Comparison of ENCODE assay signal across 25 cellular contexts in genomic region chr10:4763513-4763912, GRCh38.
DNase-seq lines count a peak whose midpoint lies in the region; ATAC-seq, FAIRE-seq and TF ChIP-seq lines count a peak whose summit lies in the region.
"Had no signal": no experiment of that assay in that cellular context is flagged by ENCODE, and none has a peak within 500 bp of the region (broad histone marks: within the 10 kb centered on the region; RNA-seq: fewer than 3 reads in every experiment).

No MANE protein-coding gene starts in this region.

- peak overlapping the region; percentile 73 for H3K4me3 Mint-ChIP-seq in Calu3 (ENCODE audit: low read depth, unreplicated experiment)
- no peak overlapping the region for H3K4me3 Mint-ChIP-seq in activated naive CD8-positive, alpha-beta T cell treated with anti-CD3 and anti-CD28 coated beads, Interleukin-2, amount 50 U/mL, for 24 hours
- H3K4me3 Mint-ChIP-seq: activated naive CD4-positive, alpha-beta T cell treated with anti-CD3 and anti-CD28 coated beads, Interleukin-2, amount 10 ng/mL, durations not matched to agents 7 days and 5 days; activated T-cell treated with anti-CD3 and anti-CD28 coated beads, Interleukin-2, amount 50 U/mL, for 4 hours; CD4-positive, CD25-positive, alpha-beta regulatory T cell; immature natural killer cell had no signal

- H3K27me3 ChIP-seq in PC-3 (ENCODE audit: low read length): no peaks in the 10 kb centered on the region
- no peaks in the 10 kb centered on the region for H3K27me3 ChIP-seq in endothelial cell of umbilical vein (ENCODE audit: control insufficient read depth in 2 of 2, insufficient read depth in 2 of 2, low read length in 2 of 2)
- no peaks in the 10 kb centered on the region for H3K27me3 ChIP-seq in psoas muscle (ENCODE audit: insufficient read depth in 3 of 3, low read length in 2 of 3)
- H3K27me3 ChIP-seq: neutrophil had no signal

- TF ChIP-seq CTCF in Calu3 (IDR thresholded peaks at IDR 0.05; ENCODE audit: unreplicated experiment) (no peak), PC-3 (conservative IDR thresholded peaks at IDR 0.05; ENCODE audit: low read depth, low read length) (no peak), endothelial cell of umbilical vein (IDR thresholded peaks at IDR 0.05; ENCODE audit: extremely low read depth in 1 of 2, insufficient read depth in 1 of 2, low read depth in 1 of 2, low read length in 2 of 2) (no peak), psoas muscle (IDR thresholded peaks at IDR 0.05) (no peak)

- H3K9me3 ChIP-seq in PC-3 (ENCODE audit: low read length): no peaks in the 10 kb centered on the region
- no peaks in the 10 kb centered on the region for H3K9me3 ChIP-seq in endothelial cell of umbilical vein (replicated peaks; ENCODE audit: control insufficient read depth, insufficient read depth, low read length)
- no peaks in the 10 kb centered on the region for H3K9me3 ChIP-seq in psoas muscle
- H3K9me3 ChIP-seq: neutrophil had no signal

- POLR2A ChIA-PET in PC-3 (lab: Charles Lee; ENCODE audit: unreplicated experiment): interaction anchor here (0.6 to 1.7 kb wide), 6 partner anchors 38 to 979 kb away, joined by 3 to 9 read pairs (median 8); partner anchors contain the start of gene KLF6
- POLR2A ChIA-PET in endothelial cell of umbilical vein (lab: Charles Lee): interaction anchor here (0.7 to 1.3 kb wide), 2 partner anchors 59 to 81 kb away, joined by 3 read pairs; no protein-coding TSS in a partner anchor

- H3K79me2 ChIP-seq in PC-3 (ENCODE audit: low read length) (peaks cover 54% of the 10 kb centered on the region), endothelial cell of umbilical vein (ENCODE audit: control insufficient read depth, insufficient read depth, low read length) (no peaks in the 10 kb centered on the region)

- no peak for DNase-seq in Calu3
- DNase-seq in PC-3: no peak
- no peak for DNase-seq in endothelial cell of umbilical vein (ENCODE audit: low read depth, low spot score)
- DNase-seq in psoas muscle: no peak
- no peak for DNase-seq in activated naive CD8-positive, alpha-beta T cell treated with anti-CD3 and anti-CD28 coated beads, Interleukin-2, amount 50 U/mL, for 24 hours
- DNase-seq in stimulated activated CD8-positive, alpha-beta memory T cell treated with anti-CD3 and anti-CD28 coated beads, Interleukin-4, amount 100 ng/mL, for 48 hours: no peak
- DNase-seq in foreskin melanocyte: no peak
- DNase-seq: activated CD4-positive, CD25-positive, alpha-beta regulatory T cell treated with anti-CD3 and anti-CD28 coated beads, Interleukin-2, amount 50 U/mL, for 72 hours; activated CD8-positive, alpha-beta memory T cell treated with anti-CD3 and anti-CD28 coated beads for 24 hours; activated naive CD4-positive, alpha-beta T cell treated with anti-CD3 and anti-CD28 coated beads, Interleukin-2, amount 10 ng/mL, durations not matched to agents 7 days and 5 days; activated T-cell treated with anti-CD3 and anti-CD28 coated beads, Interleukin-2, amount 50 U/mL, for 4 hours; CD4-positive, CD25-positive, alpha-beta regulatory T cell; DMS153; GDM1; immature natural killer cell; left ventricle myocardium superior; NCI-H1092 treated with DMSO at 0.1 percent for 48 hours; NCI-H510A; NK-92 treated with Interleukin-12 subunit alpha and Interleukin-12 subunit beta, amount 100 ng/mL, for 24 hours; T1000 had no signal

- TF ChIP-seq POLR2A in endothelial cell of umbilical vein (IDR thresholded peaks at IDR 0.05; ENCODE audit: low read depth, low read length): no peak

- H3K9ac ChIP-seq in PC-3 (ENCODE audit: low read length) (peak overlapping the region; percentile 95), endothelial cell of umbilical vein (replicated peaks; ENCODE audit: extremely low read depth, insufficient read depth, low read length) (peak overlapping the region; percentile 32)

- no peak for FAIRE-seq in endothelial cell of umbilical vein (lab: Jason Lieb, UNC)
- FAIRE-seq: GM19239, H54, urothelium cell line had no signal

- CTCF ChIA-PET in Calu3 (lab: Charles Lee) (interaction anchor here (0.6 to 3.0 kb wide), 8 partner anchors 30 to 985 kb away, joined by 3 to 15 read pairs (median 4); no protein-coding TSS in a partner anchor), PC-3 (lab: Charles Lee) (interaction anchor here (0.6 to 1.7 kb wide), 5 partner anchors 12 to 107 kb away, joined by 3 to 4 read pairs (median 3); no protein-coding TSS in a partner anchor), endothelial cell of umbilical vein (lab: Charles Lee) (interaction anchor here (0.7 to 3.3 kb wide), 10 partner anchors 37 to 1566 kb away, joined by 3 to 14 read pairs (median 5); no protein-coding TSS in a partner anchor)

- no peaks in the 10 kb centered on the region for H3K9me3 Mint-ChIP-seq in Calu3 (ENCODE audit: low read depth, unreplicated experiment)
- H3K9me3 Mint-ChIP-seq in activated naive CD8-positive, alpha-beta T cell treated with anti-CD3 and anti-CD28 coated beads, Interleukin-2, amount 50 U/mL, for 24 hours: no peaks in the 10 kb centered on the region
- H3K9me3 Mint-ChIP-seq: activated naive CD4-positive, alpha-beta T cell treated with anti-CD3 and anti-CD28 coated beads, Interleukin-2, amount 10 ng/mL, durations not matched to agents 7 days and 5 days; activated T-cell treated with anti-CD3 and anti-CD28 coated beads, Interleukin-2, amount 50 U/mL, for 4 hours; immature natural killer cell had no signal

- peak overlapping the region; percentile 94 for H3K27ac Mint-ChIP-seq in Calu3 (ENCODE audit: unreplicated experiment)
- H3K27ac Mint-ChIP-seq in activated naive CD8-positive, alpha-beta T cell treated with anti-CD3 and anti-CD28 coated beads, Interleukin-2, amount 50 U/mL, for 24 hours: no peak overlapping the region
- H3K27ac Mint-ChIP-seq: activated naive CD4-positive, alpha-beta T cell treated with anti-CD3 and anti-CD28 coated beads, Interleukin-2, amount 10 ng/mL, durations not matched to agents 7 days and 5 days; immature natural killer cell had no signal

- dilution Hi-C loops in endothelial cell of umbilical vein (cut with MboI; ENCODE audit: extremely low pct_ligation_motif_present, low sequenced_read_pairs): no loop called here

- intact Hi-C loops in Calu3 (cut with micrococcal nuclease; ENCODE audit: unreplicated experiment): loop anchor here (2.0 to 10.0 kb wide), 4 partner anchors 31 to 959 kb away; no protein-coding TSS in a partner anchor
- intact Hi-C loops in PC-3 (cut with micrococcal nuclease): loop anchor here (10.0 kb wide), 1 partner anchor 219 kb away; no protein-coding TSS in a partner anchor
- intact Hi-C loops in endothelial cell of umbilical vein (cut with micrococcal nuclease): no loop called here
- intact Hi-C loops in psoas muscle (cut with DNase I): loop anchor here in 1 of 2 donors (10.0 kb wide), 2 partner anchors 419 to 979 kb away; partner anchors contain the start of gene KLF6

- no peaks in the 10 kb centered on the region for H3K9me1 ChIP-seq in endothelial cell of umbilical vein (replicated peaks; ENCODE audit: control insufficient read depth, extremely low read depth, insufficient read depth, low read length)

- H3K36me3 Mint-ChIP-seq in Calu3 (ENCODE audit: insufficient read depth, unreplicated experiment): peaks cover 37% of the 10 kb centered on the region
- no peaks in the 10 kb centered on the region for H3K36me3 Mint-ChIP-seq in activated naive CD8-positive, alpha-beta T cell treated with anti-CD3 and anti-CD28 coated beads, Interleukin-2, amount 50 U/mL, for 24 hours (ENCODE audit: low read depth)
- H3K36me3 Mint-ChIP-seq: activated naive CD4-positive, alpha-beta T cell treated with anti-CD3 and anti-CD28 coated beads, Interleukin-2, amount 10 ng/mL, durations not matched to agents 7 days and 5 days; CD4-positive, CD25-positive, alpha-beta regulatory T cell; immature natural killer cell had no signal

- H3K4me3 ChIP-seq in PC-3 (ENCODE audit: low read length) (peak overlapping the region; percentile 67), endothelial cell of umbilical vein (replicated peaks in 1 of 3; ENCODE audit: insufficient read depth in 1 of 3, low read depth in 1 of 3, low read length in 3 of 3) (no peak overlapping the region), psoas muscle (no peak overlapping the region)

- H3K27ac ChIP-seq in PC-3 (ENCODE audit: low read length): peak overlapping the region; percentile 99
- H3K27ac ChIP-seq in endothelial cell of umbilical vein (ENCODE audit: insufficient read depth, low read depth, low read length): peak overlapping the region; percentile 70
- peak overlapping the region; percentile 32 for H3K27ac ChIP-seq in psoas muscle
- H3K27ac ChIP-seq: neutrophil had no signal

- BruUV-seq in Calu3 (replicated peaks; lab: Mats Ljungman, UMichigan) (TSS peak; percentile 45), PC-3 (replicated peaks; lab: Mats Ljungman, UMichigan) (TSS peak; percentile 36), endothelial cell of umbilical vein (replicated peaks; lab: Mats Ljungman, UMichigan) (TSS peak; percentile 56)

- H3K4me2 ChIP-seq in PC-3 (ENCODE audit: low read length) (peak overlapping the region; percentile 90), endothelial cell of umbilical vein (ENCODE audit: insufficient read depth, low read length) (peak overlapping the region; percentile 32)

- H2AFZ ChIP-seq in PC-3 (ENCODE audit: low read length) (no peak overlapping the region), endothelial cell of umbilical vein (ENCODE audit: low read depth, low read length) (peak overlapping the region; percentile 37)

- H4K20me1 ChIP-seq in PC-3 (ENCODE audit: low read length): no peaks in the 10 kb centered on the region
- no peaks in the 10 kb centered on the region for H4K20me1 ChIP-seq in endothelial cell of umbilical vein (replicated peaks; ENCODE audit: control insufficient read depth, extremely low read depth, insufficient read depth, low read length)

- peaks cover 6% of the 10 kb centered on the region; the same call in 1 of the 2 replicates for H3K36me3 ChIP-seq in PC-3 (ENCODE audit: low read depth, low read length)
- peaks cover 0 to 5% of the 10 kb centered on the region in 2 experiments for H3K36me3 ChIP-seq in endothelial cell of umbilical vein (ENCODE audit: control insufficient read depth in 2 of 2, extremely low read depth in 1 of 2, insufficient read depth in 2 of 2, low read length in 2 of 2)
- H3K36me3 ChIP-seq in psoas muscle (ENCODE audit: insufficient read depth in 1 of 2, low read depth in 1 of 2): no peaks in the 10 kb centered on the region
- H3K36me3 ChIP-seq: neutrophil had no signal

- H3F3A ChIP-seq in PC-3 (ENCODE audit: low read length, unreplicated experiment): no peaks in the 10 kb centered on the region

- H3K27me3 Mint-ChIP-seq in Calu3 (ENCODE audit: unreplicated experiment): no peaks in the 10 kb centered on the region
- H3K27me3 Mint-ChIP-seq in activated naive CD8-positive, alpha-beta T cell treated with anti-CD3 and anti-CD28 coated beads, Interleukin-2, amount 50 U/mL, for 24 hours: peaks cover 32% of the 10 kb centered on the region

- peaks cover 64% of the 10 kb centered on the region for H3K4me1 Mint-ChIP-seq in Calu3 (ENCODE audit: low read depth, unreplicated experiment)
- peaks cover 7% of the 10 kb centered on the region for H3K4me1 Mint-ChIP-seq in activated naive CD8-positive, alpha-beta T cell treated with anti-CD3 and anti-CD28 coated beads, Interleukin-2, amount 50 U/mL, for 24 hours
- H3K4me1 Mint-ChIP-seq: activated naive CD4-positive, alpha-beta T cell treated with anti-CD3 and anti-CD28 coated beads, Interleukin-2, amount 10 ng/mL, durations not matched to agents 7 days and 5 days; immature natural killer cell had no signal

- ATAC-seq in PC-3 (no peak), psoas muscle (no peak), GM21526 (IDR thresholded peaks at IDR 0.05; ENCODE audit: low FRiP score, unreplicated experiment) (no peak)
- ATAC-seq in activated naive CD8-positive, alpha-beta T cell treated with anti-CD3 and anti-CD28 coated beads, Interleukin-2, amount 50 U/mL, for 24 hours: no peak
- ATAC-seq: left ventricle myocardium superior had no signal

- no peaks in the 10 kb centered on the region for H3K9me2 ChIP-seq in PC-3 (replicated peaks; ENCODE audit: low read length)

- H3K4me1 ChIP-seq in PC-3 (ENCODE audit: insufficient read depth, low read length) (peaks cover 67% of the 10 kb centered on the region), endothelial cell of umbilical vein (ENCODE audit: control insufficient read depth, extremely low read depth, insufficient read depth, low read length) (peaks cover 52% of the 10 kb centered on the region), psoas muscle (peaks cover 47% of the 10 kb centered on the region)

- WGBS in psoas muscle, 3 donors: 85 to 93% (median 90%) methylated on average over 1 of the region's 1 CpG

Comparison
In these comparisons a context has a peak if more than half of its experiments do, and no peak if none do; other contexts are left out.
1. H3K27ac ChIP-seq: peak in every context shown above with its lines; median percentile 99 in PC-3; 70 in endothelial cell of umbilical vein; 32 in psoas muscle.